Comparison of ENCODE assay signal across 16 cellular contexts in genomic region chr7:41834805-41835694, GRCh38.
A peak's percentile ranks its signal among the peaks of the same experiment; 100 is the strongest.
DNase-seq lines count a peak whose midpoint lies in the region; ATAC-seq and TF ChIP-seq lines count a peak whose summit lies in the region.
"Had no signal": no experiment of that assay in that cellular context is flagged by ENCODE, and none has a peak within 500 bp of the region (broad histone marks: within the 10 kb centered on the region; RNA-seq: fewer than 3 reads in every experiment).

No MANE protein-coding gene starts in this region.

- H3K14ac ChIP-seq in IMR-90 (replicated peaks; ENCODE audit: low read depth, low read length): peak overlapping the region; percentile 13; the same call in 1 of the 2 replicates

- H3K27me3 ChIP-seq in IMR-90 (ENCODE audit: control insufficient read depth, insufficient read depth, low read length) (no peaks in the 10 kb centered on the region), left lung (no peaks in the 10 kb centered on the region)
- H3K27me3 ChIP-seq: BLaER1 had no signal

- H3K56ac ChIP-seq in IMR-90 (ENCODE audit: extremely low read depth, insufficient read depth, low read length): no peak overlapping the region

- H3K9me1 ChIP-seq in IMR-90 (ENCODE audit: insufficient read depth, low read length): no peaks in the 10 kb centered on the region

- H4K8ac ChIP-seq in IMR-90 (ENCODE audit: low read depth in 2 of 2, low read length in 2 of 2): peak overlapping the region in 1 of 2 experiments; percentile 1; a peak in 1 of 4 replicates

- H3K36me3 Mint-ChIP-seq in stimulated activated effector memory CD8-positive, alpha-beta T cell treated with anti-CD3 and anti-CD28 coated beads, Interleukin-12 subunit alpha, Interleukin-12 subunit beta, amount 100 ng/mL, for 72 hours: no peaks in the 10 kb centered on the region
- H3K36me3 Mint-ChIP-seq: T-cell had no signal

- 76% methylated on average over 6 of the region's 8 CpGs; no CpG with 5 or more reads in 1 of the 2 experiments for WGBS in IMR-90 (ENCODE audit: extremely low coverage in 2 of 2, insufficient read length in 1 of 2), 2 experiments

- H3K23ac ChIP-seq in IMR-90 (ENCODE audit: low read depth, low read length): no peak overlapping the region

- H2BK5ac ChIP-seq in IMR-90 (ENCODE audit: low read depth, low read length, poor library complexity, severe bottlenecking): no peak overlapping the region

- H2AK9ac ChIP-seq in IMR-90 (replicated peaks; ENCODE audit: low read depth, low read length, poor library complexity): no peak overlapping the region

- H3K79me1 ChIP-seq in IMR-90 (ENCODE audit: low read depth in 1 of 2, low read length in 2 of 2): no peaks in the 10 kb centered on the region

- no peaks in the 10 kb centered on the region for H3K4me1 Mint-ChIP-seq in stimulated activated effector memory CD8-positive, alpha-beta T cell treated with anti-CD3 and anti-CD28 coated beads, Interleukin-12 subunit alpha, Interleukin-12 subunit beta, amount 100 ng/mL, for 72 hours
- H3K4me1 Mint-ChIP-seq: T-cell had no signal

- H3K27ac ChIP-seq in IMR-90 (ENCODE audit: insufficient read depth, low read length) (no peak overlapping the region), coronary artery (peak overlapping the region; percentile 85 to 90), left lung (no peak overlapping the region)
- H3K27ac ChIP-seq: BLaER1 had no signal

- peak overlapping the region; percentile 5; the same call in 1 of the 2 replicates for H3K4ac ChIP-seq in IMR-90 (ENCODE audit: low read depth, low read length)

- no peaks in the 10 kb centered on the region for H4K20me1 ChIP-seq in IMR-90 (ENCODE audit: insufficient read depth, low read length)
- H4K20me1 ChIP-seq: BLaER1 had no signal

- no peak overlapping the region for H2BK15ac ChIP-seq in IMR-90 (ENCODE audit: low read depth, low read length)

- 0 out of 2 replicates have a peak overlapping the region, but pooled peaks have one; percentile 16 for H3K18ac ChIP-seq in IMR-90 (ENCODE audit: low read depth, low read length)

- in situ Hi-C loops in IMR-90 (cut with MboI; ENCODE audit: low sequenced_read_pairs): no loop called here

- H3K27ac Mint-ChIP-seq in stimulated activated effector memory CD8-positive, alpha-beta T cell treated with anti-CD3 and anti-CD28 coated beads, Interleukin-12 subunit alpha, Interleukin-12 subunit beta, amount 100 ng/mL, for 72 hours: peak overlapping the region; percentile 43
- H3K27ac Mint-ChIP-seq: stimulated activated memory B cell treated with anti-CD40 and anti-IgM and Interleukin-4, amounts not matched to agents 10 μg/mL and 1 μg/mL and 100 μg/mL, for 72 hours; T-cell had no signal

- H3K36me3 ChIP-seq in IMR-90 (ENCODE audit: control insufficient read depth, insufficient read depth, low read length) (no peaks in the 10 kb centered on the region), left lung (no peaks in the 10 kb centered on the region)
- H3K36me3 ChIP-seq: BLaER1 had no signal

- H2AK5ac ChIP-seq in IMR-90 (ENCODE audit: low read depth, low read length): no peak overlapping the region

- no peak overlapping the region for H3K4me3 Mint-ChIP-seq in stimulated activated effector memory CD8-positive, alpha-beta T cell treated with anti-CD3 and anti-CD28 coated beads, Interleukin-12 subunit alpha, Interleukin-12 subunit beta, amount 100 ng/mL, for 72 hours
- H3K4me3 Mint-ChIP-seq: neural crest cell; stimulated activated memory B cell treated with anti-CD40 and anti-IgM and Interleukin-4, amounts not matched to agents 10 μg/mL and 1 μg/mL and 100 μg/mL, for 72 hours; T-cell had no signal

- no peak for TF ChIP-seq RAD21 in IMR-90 (IDR thresholded peaks at IDR 0.05; ENCODE audit: low read length)

- dilution Hi-C loops in IMR-90 (cut with HindIII; ENCODE audit: low sequenced_read_pairs, unreplicated experiment): no loop called here

- H2AFZ ChIP-seq in IMR-90 (replicated peaks; ENCODE audit: low read length, poor library complexity): peak overlapping the region; percentile 21

- H3K4me3 ChIP-seq in IMR-90 (ENCODE audit: insufficient read depth, low read depth, low read length) (no peak overlapping the region), coronary artery (peak overlapping the region; percentile 49), left lung (no peak overlapping the region)
- H3K4me3 ChIP-seq: BLaER1 had no signal

- intact Hi-C loops in IMR-90 (cut with micrococcal nuclease) (no loop called here), left lung (cut with DNase I) (no loop called here)

- no TSS peak for BruUV-seq in IMR-90 (replicated peaks; lab: Mats Ljungman, UMichigan)

- H2BK20ac ChIP-seq in IMR-90 (ENCODE audit: low read depth, low read length): peak overlapping the region; percentile 8

- H2BK120ac ChIP-seq in IMR-90 (ENCODE audit: low read depth, low read length): peak overlapping the region; percentile 20; the same call in 1 of the 2 replicates

- no peak for TF ChIP-seq CTCF in IMR-90 (conservative IDR thresholded peaks at IDR 0.05; ENCODE audit: low read depth, low read length)
- no peak for TF ChIP-seq CTCF in coronary artery (IDR thresholded peaks at IDR 0.05)
- no peak for TF ChIP-seq CTCF in left lung (IDR thresholded peaks at IDR 0.05)

- peaks cover 4% of the 10 kb centered on the region; the same call in 1 of the 2 replicates for H3K4me1 ChIP-seq in IMR-90 (ENCODE audit: control insufficient read depth, insufficient read depth, low read length)
- no peaks in the 10 kb centered on the region for H3K4me1 ChIP-seq in left lung
- H3K4me1 ChIP-seq: BLaER1 had no signal

- POLR2A ChIA-PET in IMR-90 (lab: Charles Lee; ENCODE audit: unreplicated experiment): no interaction called here

- TF ChIP-seq POLR2A in IMR-90 (IDR thresholded peaks at IDR 0.05; ENCODE audit: low read depth, low read length) (no peak), GM18505 (IDR thresholded peaks at IDR 0.05; ENCODE audit: borderline replicate concordance, extremely low read depth, insufficient read depth, insufficient read length) (no peak)

- CTCF ChIA-PET in IMR-90 (lab: Yijun Ruan, JAX): no interaction called here

- peaks cover 9% of the 10 kb centered on the region for H3K9me3 Mint-ChIP-seq in stimulated activated effector memory CD8-positive, alpha-beta T cell treated with anti-CD3 and anti-CD28 coated beads, Interleukin-12 subunit alpha, Interleukin-12 subunit beta, amount 100 ng/mL, for 72 hours

- 0 out of 2 replicates have a peak overlapping the region, but pooled peaks have one; percentile 16 for H4K91ac ChIP-seq in IMR-90 (ENCODE audit: insufficient read depth, low read depth, low read length)

- peak overlapping the region; percentile 50; the same call in 1 of the 2 replicates for H4K5ac ChIP-seq in IMR-90 (ENCODE audit: low read depth, low read length)

- DNase-seq in IMR-90 (peak; percentile 9), coronary artery (ENCODE audit: low spot score) (peak; percentile 75), left lung (no peak)
- DNase-seq in stimulated activated effector memory CD8-positive, alpha-beta T cell treated with anti-CD3 and anti-CD28 coated beads, Interleukin-12 subunit alpha, Interleukin-12 subunit beta, amount 100 ng/mL, for 72 hours (ENCODE audit: low spot score in 2 of 2): no peak
- DNase-seq: activated CD4-positive, alpha-beta T cell treated with anti-CD3 and anti-CD28 coated beads for 1 hour; activated T-cell treated with anti-CD3 and anti-CD28 coated beads, Interleukin-2, amount 50 U/mL, for 48 hours; central memory CD4-positive, alpha-beta T cell; stimulated activated CD4-positive, alpha-beta T cell treated with anti-CD3 and anti-CD28 coated beads, Interleukin-2, amount 100 ng/mL, for 24 hours; T-cell had no signal

- peak overlapping the region; percentile 42 for H3K4me2 ChIP-seq in IMR-90 (ENCODE audit: low read depth, low read length)
- H3K4me2 ChIP-seq: BLaER1 had no signal

- H3K9me3 ChIP-seq in IMR-90 (ENCODE audit: control insufficient read depth, insufficient read depth, low read length) (no peaks in the 10 kb centered on the region), left lung (peaks cover 0 to 13% of the 10 kb centered on the region in 2 donors)

- peak; percentile 56 for ATAC-seq in IMR-90 (ENCODE audit: low read depth)
- peak; percentile 37 for ATAC-seq in left lung
- ATAC-seq in stimulated activated effector memory CD8-positive, alpha-beta T cell treated with anti-CD3 and anti-CD28 coated beads, Interleukin-12 subunit alpha, Interleukin-12 subunit beta, amount 100 ng/mL, for 72 hours: no peak
- no peak for ATAC-seq in HG03280 (IDR thresholded peaks at IDR 0.05; ENCODE audit: unreplicated experiment)
- ATAC-seq in HG03378 (IDR thresholded peaks at IDR 0.05; ENCODE audit: unreplicated experiment): no peak
- no peak for ATAC-seq in GM18861 (IDR thresholded peaks at IDR 0.05; ENCODE audit: unreplicated experiment)
- ATAC-seq in GM18505 (IDR thresholded peaks at IDR 0.05; ENCODE audit: unreplicated experiment): no peak
- ATAC-seq: stimulated activated memory B cell treated with anti-CD40 and anti-IgM and Interleukin-4, amounts not matched to agents 10 μg/mL and 1 μg/mL and 100 μg/mL, for 72 hours; T-cell had no signal

- no peak overlapping the region for H3K9ac ChIP-seq in IMR-90 (ENCODE audit: low read depth, low read length)
- H3K9ac ChIP-seq: BLaER1 had no signal

TF ChIP-seq in IMR-90, 13 proteins besides CTCF, POLR2A, EP300 and RAD21 (continues in another document):
- TF ChIP-seq USF2 (IDR thresholded peaks at IDR 0.05; ENCODE audit: low read depth, low read length) (no peak), MAFK (IDR thresholded peaks at IDR 0.05; ENCODE audit: low read depth, low read length) (no peak), CEBPB (IDR thresholded peaks at IDR 0.05; ENCODE audit: low read depth, low read length) (no peak), MAZ (IDR thresholded peaks at IDR 0.05; ENCODE audit: borderline replicate concordance, low read depth, low read length) (no peak), RCOR1 (IDR thresholded peaks at IDR 0.05; ENCODE audit: insufficient replicate concordance, low read length) (no peak), MXI1 (IDR thresholded peaks at IDR 0.05; ENCODE audit: borderline replicate concordance, low read depth, low read length) (no peak), CHD1 (IDR thresholded peaks at IDR 0.05; ENCODE audit: low read depth, low read length) (no peak), FOS (IDR thresholded peaks at IDR 0.05; ENCODE audit: low read depth, low read length) (no peak), BHLHE40 (IDR thresholded peaks at IDR 0.05; ENCODE audit: low read depth, low read length) (no peak)

Comparison
In these comparisons a context has a peak if more than half of its experiments do, and no peak if none do; other contexts are left out.
1. ATAC-seq: peak in IMR-90 (single experiment) and left lung (single experiment); none in stimulated activated effector memory CD8-positive, alpha-beta T cell treated with anti-CD3 and anti-CD28 coated beads, Interleukin-12 subunit alpha, Interleukin-12 subunit beta, amount 100 ng/mL, for 72 hours (single experiment), HG03280 (single experiment), HG03378 (single experiment), GM18861 (single experiment) and GM18505 (single experiment).
2. DNase-seq: peak in IMR-90 (single experiment) and coronary artery (single experiment); none in left lung (0 of 2) and stimulated activated effector memory CD8-positive, alpha-beta T cell treated with anti-CD3 and anti-CD28 coated beads, Interleukin-12 subunit alpha, Interleukin-12 subunit beta, amount 100 ng/mL, for 72 hours (0 of 2).
3. H3K27ac ChIP-seq: peak in coronary artery (2 of 2); none in IMR-90 (single experiment) and left lung (0 of 2).